ENCODE assay signal across 1 cellular context in genomic region chr16:1310832-1311200, GRCh38.
TF ChIP-seq lines count a peak whose summit lies in the region.

No MANE protein-coding gene starts in this region.

TF ChIP-seq in endothelial cell of umbilical vein, 7 proteins besides CTCF, POLR2A, EP300 and RAD21 (continued from another document):
- TF ChIP-seq, protein P1, sequence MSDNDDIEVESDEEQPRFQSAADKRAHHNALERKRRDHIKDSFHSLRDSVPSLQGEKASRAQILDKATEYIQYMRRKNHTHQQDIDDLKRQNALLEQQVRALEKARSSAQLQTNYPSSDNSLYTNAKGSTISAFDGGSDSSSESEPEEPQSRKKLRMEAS (IDR thresholded peaks at IDR 0.05; ENCODE audit: insufficient read depth, insufficient read length) = no peak
TF ChIP-seq in endothelial cell of umbilical vein: peak in this region for 0.
